ENCODE assay signal across 8 cellular contexts in genomic region chr9:89919171-89919681, GRCh38.
DNase-seq lines count a peak whose midpoint lies in the region; ATAC-seq and TF ChIP-seq lines count a peak whose summit lies in the region.

No MANE protein-coding gene starts in this region.

- no peak overlapping the region for H3K27ac ChIP-seq in CD8-positive, alpha-beta T cell (ENCODE audit: low read depth, low read length)
- H3K27ac ChIP-seq in osteoblast (ENCODE audit: low read depth, low read length) (no peak overlapping the region), PC-9 (no peak overlapping the region)

- no peaks in the 10 kb centered on the region for H3K9me3 ChIP-seq in CD8-positive, alpha-beta T cell (ENCODE audit: low read length)
- H3K9me3 ChIP-seq in osteoblast (ENCODE audit: low read depth, low read length): no peaks in the 10 kb centered on the region
- H3K9me3 ChIP-seq in PC-9 (ENCODE audit: insufficient read depth, low read depth): no peaks in the 10 kb centered on the region; the same call in 1 of the 2 replicates

- no peak overlapping the region for H3K27ac Mint-ChIP-seq in CD8-positive, alpha-beta T cell
- no peak overlapping the region for H3K27ac Mint-ChIP-seq in T-helper 2 cell treated with Interferon-gamma antibody and Interleukin-4, amounts not matched to agents 5 μg/mL and 100 μg/mL, for 36 hours

- H3K4me3 Mint-ChIP-seq in CD8-positive, alpha-beta T cell: no peak overlapping the region
- no peak overlapping the region for H3K4me3 Mint-ChIP-seq in T-helper 2 cell treated with Interferon-gamma antibody and Interleukin-4, amounts not matched to agents 5 μg/mL and 100 μg/mL, for 36 hours

- H3K36me3 ChIP-seq in CD8-positive, alpha-beta T cell (ENCODE audit: insufficient read depth, low read length): no peaks in the 10 kb centered on the region
- H3K36me3 ChIP-seq in osteoblast (ENCODE audit: insufficient read depth, low read length) (no peaks in the 10 kb centered on the region), PC-9 (ENCODE audit: low read depth) (no peaks in the 10 kb centered on the region)

- no peak overlapping the region for H3K4me3 ChIP-seq in CD8-positive, alpha-beta T cell (ENCODE audit: low read depth, low read length)
- no peak overlapping the region for H3K4me3 ChIP-seq in osteoblast (ENCODE audit: insufficient read depth, low read length)
- H3K4me3 ChIP-seq in PC-9: no peak overlapping the region

- no TSS peak for BruUV-seq in PC-9 (replicated peaks; lab: Mats Ljungman, UMichigan)

- H3K79me2 ChIP-seq in osteoblast (ENCODE audit: insufficient read depth, low read length) (no peaks in the 10 kb centered on the region), PC-9 (ENCODE audit: low read depth) (no peaks in the 10 kb centered on the region)

- H3K4me1 ChIP-seq in CD8-positive, alpha-beta T cell (ENCODE audit: insufficient read depth, low read length): no peaks in the 10 kb centered on the region
- no peaks in the 10 kb centered on the region for H3K4me1 ChIP-seq in osteoblast (ENCODE audit: insufficient read depth, low read length)
- H3K4me1 ChIP-seq in PC-9 (replicated peaks; ENCODE audit: insufficient read depth): no peaks in the 10 kb centered on the region

- H4K20me1 ChIP-seq in osteoblast (ENCODE audit: insufficient read depth, low read length): no peaks in the 10 kb centered on the region
- no peaks in the 10 kb centered on the region for H4K20me1 ChIP-seq in PC-9 (ENCODE audit: insufficient read depth)

- H3K4me1 Mint-ChIP-seq in CD8-positive, alpha-beta T cell (ENCODE audit: low read depth): peaks cover 3% of the 10 kb centered on the region
- peaks cover 10% of the 10 kb centered on the region for H3K4me1 Mint-ChIP-seq in T-helper 2 cell treated with Interferon-gamma antibody and Interleukin-4, amounts not matched to agents 5 μg/mL and 100 μg/mL, for 36 hours (ENCODE audit: low read depth)

- H3K36me3 Mint-ChIP-seq in CD8-positive, alpha-beta T cell: no peaks in the 10 kb centered on the region
- no peaks in the 10 kb centered on the region for H3K36me3 Mint-ChIP-seq in T-helper 2 cell treated with Interferon-gamma antibody and Interleukin-4, amounts not matched to agents 5 μg/mL and 100 μg/mL, for 36 hours (ENCODE audit: low read depth)

- peak; percentile 51 for ATAC-seq in CD8-positive, alpha-beta T cell
- peak; percentile 53 for ATAC-seq in HG02610 (IDR thresholded peaks at IDR 0.05; ENCODE audit: unreplicated experiment)
- no peak for ATAC-seq in HG02588 (IDR thresholded peaks at IDR 0.05; ENCODE audit: unreplicated experiment)

- CTCF ChIA-PET in CD8-positive, alpha-beta T cell (lab: Charles Lee): interaction anchor here (1.7 to 2.8 kb wide), 2 partner anchors 12 to 316 kb away, joined by 3 to 7 read pairs; no protein-coding TSS in a partner anchor
- CTCF ChIA-PET in PC-9 (lab: Charles Lee): no interaction called here

- DNase-seq in CD8-positive, alpha-beta T cell: peak in 2 of 7 experiments; percentile 12 to 34
- DNase-seq in T-helper 2 cell treated with Interferon-gamma antibody and Interleukin-4, amounts not matched to agents 5 μg/mL and 100 μg/mL, for 36 hours (ENCODE audit: low spot score): peak; percentile 57
- DNase-seq in germinal center (ENCODE audit: low spot score) (peak; percentile 27), osteoblast (ENCODE audit: insufficient read length, low spot score, missing footprints) (no peak), PC-9 (no peak)
- peak; percentile 30 to 39 (median 36) for DNase-seq in stimulated activated CD4-positive, alpha-beta T cell treated with anti-CD3 and anti-CD28 coated beads, Interleukin-12 subunit alpha, Interleukin-12 subunit beta, amount 100 ng/mL, for 48 hours (ENCODE audit: low read depth in 2 of 3, low spot score in 1 of 3)

- peaks cover 11% of the 10 kb centered on the region for H3K27me3 Mint-ChIP-seq in CD8-positive, alpha-beta T cell (ENCODE audit: low read depth)
- H3K27me3 Mint-ChIP-seq in T-helper 2 cell treated with Interferon-gamma antibody and Interleukin-4, amounts not matched to agents 5 μg/mL and 100 μg/mL, for 36 hours (ENCODE audit: low read depth): no peaks in the 10 kb centered on the region

- H3K9me2 ChIP-seq in PC-9 (ENCODE audit: insufficient read depth): no peaks in the 10 kb centered on the region

- H3F3A ChIP-seq in PC-9 (ENCODE audit: insufficient read depth, low read depth): no peaks in the 10 kb centered on the region

- intact Hi-C loops in CD8-positive, alpha-beta T cell (cut with DNase I, micrococcal nuclease): loop anchor here (1.0 to 2.0 kb wide), 3 partner anchors 316 to 321 kb away; no protein-coding TSS in a partner anchor
- intact Hi-C loops in PC-9 (cut with micrococcal nuclease; ENCODE audit: unreplicated experiment): no loop called here

- no peak overlapping the region for H2AFZ ChIP-seq in osteoblast (ENCODE audit: low read length)
- no peak overlapping the region for H2AFZ ChIP-seq in PC-9

- no peaks in the 10 kb centered on the region for H3K9me3 Mint-ChIP-seq in CD8-positive, alpha-beta T cell
- no peaks in the 10 kb centered on the region for H3K9me3 Mint-ChIP-seq in T-helper 2 cell treated with Interferon-gamma antibody and Interleukin-4, amounts not matched to agents 5 μg/mL and 100 μg/mL, for 36 hours

- no peaks in the 10 kb centered on the region for H3K27me3 ChIP-seq in CD8-positive, alpha-beta T cell (ENCODE audit: insufficient read depth, low read length)
- H3K27me3 ChIP-seq in osteoblast (ENCODE audit: insufficient read depth, low read length) (no peaks in the 10 kb centered on the region), PC-9 (ENCODE audit: insufficient read depth, low read depth) (peaks cover 71% of the 10 kb centered on the region)

- H3K4me2 ChIP-seq in osteoblast (ENCODE audit: insufficient read depth, low read length) (no peak overlapping the region), PC-9 (no peak overlapping the region)

- no peak for TF ChIP-seq CTCF in CD8-positive, alpha-beta T cell (IDR thresholded peaks at IDR 0.05)
- TF ChIP-seq CTCF in osteoblast (IDR thresholded peaks at IDR 0.05; ENCODE audit: extremely low read depth, low read depth, low read length) (no peak), PC-9 (conservative IDR thresholded peaks at IDR 0.05) (no peak)

- POLR2A ChIA-PET in CD8-positive, alpha-beta T cell (lab: Charles Lee): no interaction called here
- POLR2A ChIA-PET in PC-9 (lab: Charles Lee; ENCODE audit: unreplicated experiment): no interaction called here

Comparison
In these comparisons a context has a peak if more than half of its experiments do, and no peak if none do; other contexts are left out.
1. DNase-seq: peak in T-helper 2 cell treated with Interferon-gamma antibody and Interleukin-4, amounts not matched to agents 5 μg/mL and 100 μg/mL, for 36 hours (single experiment), germinal center (single experiment) and stimulated activated CD4-positive, alpha-beta T cell treated with anti-CD3 and anti-CD28 coated beads, Interleukin-12 subunit alpha, Interleukin-12 subunit beta, amount 100 ng/mL, for 48 hours (3 of 3); none in osteoblast (single experiment) and PC-9 (0 of 2).